ENCODE assay signal across 1 cellular context in the genomic region with DNA sequence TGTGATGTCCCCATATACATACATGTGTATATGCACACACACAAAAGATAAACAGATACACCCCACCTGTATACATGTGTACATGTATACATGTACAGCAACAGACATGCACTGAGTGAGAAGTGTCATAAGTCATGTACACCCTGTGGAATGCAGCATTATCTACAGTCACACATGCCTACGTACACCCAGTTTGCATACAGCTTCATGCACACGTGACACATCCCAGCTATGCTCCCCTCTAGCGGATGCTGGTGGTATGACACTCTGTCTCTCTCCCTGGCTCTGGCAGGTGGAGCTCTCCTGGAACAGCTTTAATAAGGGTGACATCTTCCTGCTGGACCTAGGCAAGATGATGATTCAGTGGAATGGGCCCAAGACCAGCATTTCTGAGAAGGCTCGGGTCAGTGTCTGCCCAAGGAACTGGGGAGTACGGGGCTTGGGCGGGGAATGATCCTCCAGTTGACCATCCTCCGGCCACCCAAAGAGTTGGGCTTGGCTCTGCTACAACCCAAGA.
TF ChIP-seq lines count a peak whose summit lies in the region.

No MANE protein-coding gene starts in this region.

TF ChIP-seq in IMR-90, 13 proteins besides CTCF, POLR2A, EP300 and RAD21:
- TF ChIP-seq, protein P1, sequence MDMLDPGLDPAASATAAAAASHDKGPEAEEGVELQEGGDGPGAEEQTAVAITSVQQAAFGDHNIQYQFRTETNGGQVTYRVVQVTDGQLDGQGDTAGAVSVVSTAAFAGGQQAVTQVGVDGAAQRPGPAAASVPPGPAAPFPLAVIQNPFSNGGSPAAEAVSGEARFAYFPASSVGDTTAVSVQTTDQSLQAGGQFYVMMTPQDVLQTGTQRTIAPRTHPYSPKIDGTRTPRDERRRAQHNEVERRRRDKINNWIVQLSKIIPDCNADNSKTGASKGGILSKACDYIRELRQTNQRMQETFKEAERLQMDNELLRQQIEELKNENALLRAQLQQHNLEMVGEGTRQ (IDR thresholded peaks at IDR 0.05; ENCODE audit: low read depth, low read length) = peak; percentile 97
- 0 out of 2 replicates have a peak, but pooled peaks have one; percentile 18 for TF ChIP-seq MAZ (IDR thresholded peaks at IDR 0.05; ENCODE audit: borderline replicate concordance, low read depth, low read length)
- peak; percentile 86 for TF ChIP-seq BHLHE40 (IDR thresholded peaks at IDR 0.05; ENCODE audit: low read depth, low read length)
- no peak for TF ChIP-seq CEBPB (IDR thresholded peaks at IDR 0.05; ENCODE audit: low read depth, low read length)
- peak; percentile 36 for TF ChIP-seq SMC3 (IDR thresholded peaks at IDR 0.05; ENCODE audit: low read depth, low read length)
- TF ChIP-seq MAFK (IDR thresholded peaks at IDR 0.05; ENCODE audit: low read depth, low read length) = no peak
- no peak for TF ChIP-seq FOS (IDR thresholded peaks at IDR 0.05; ENCODE audit: low read depth, low read length)
- no peak for TF ChIP-seq MXI1 (IDR thresholded peaks at IDR 0.05; ENCODE audit: borderline replicate concordance, low read depth, low read length)
TF ChIP-seq in IMR-90: peak in this region for 4.
